In genomic region chr5:40479939-40480338, GRCh38 we compare ENCODE assay signal across 24 cellular contexts.
DNase-seq lines count a peak whose midpoint lies in the region; ATAC-seq lines count a peak whose summit lies in the region.
"Had no signal": no experiment of that assay in that cellular context is flagged by ENCODE, and none has a peak within 500 bp of the region (broad histone marks: within the 10 kb centered on the region; RNA-seq: fewer than 3 reads in every experiment).

No MANE protein-coding gene starts in this region.

- POLR2A ChIA-PET in activated CD4-positive, alpha-beta T cell treated with anti-CD3 and anti-CD28 coated beads, Interleukin-2, amount 10 ng/mL, durations not matched to agents 7 days and 5 days (lab: Charles Lee) = no interaction called here

- DNase-seq in activated CD4-positive, alpha-beta T cell treated with anti-CD3 and anti-CD28 coated beads for 48 hours = peak; percentile 32
- no peak for DNase-seq in activated CD4-positive, alpha-beta T cell treated with anti-CD3 and anti-CD28 coated beads, Interleukin-2, amount 10 ng/mL, durations not matched to agents 7 days and 5 days
- DNase-seq in stimulated activated naive CD4-positive, alpha-beta T cell treated with Interleukin-2 at 50 U/mL for 16 hours (lab: John Stamatoyannopoulos, UW) = peak; percentile 12
- no peak for DNase-seq in stimulated activated naive CD4-positive, alpha-beta T cell (lab: John Stamatoyannopoulos, UW)
- peak; percentile 27 for DNase-seq in activated naive CD8-positive, alpha-beta T cell treated with anti-CD3 and anti-CD28 coated beads, Interleukin-2, amount 50 U/mL, for 24 hours
- DNase-seq in GM03348 (ENCODE audit: low spot score) = no peak
- DNase-seq: AML-193; cortex of kidney; kidney; midbrain; naive thymus-derived CD4-positive, alpha-beta T cell; NCI-H1417; NCI-H2029 treated with DMSO at 0.1 percent for 48 hours; NCI-H69; SHP77; stomach; T-helper 9 cell; tibial artery had no signal

- no peaks in the 10 kb centered on the region for H3K27me3 Mint-ChIP-seq in activated CD4-positive, alpha-beta T cell treated with anti-CD3 and anti-CD28 coated beads, Interleukin-2, amount 10 ng/mL, durations not matched to agents 7 days and 5 days
- H3K27me3 Mint-ChIP-seq in activated naive CD8-positive, alpha-beta T cell treated with anti-CD3 and anti-CD28 coated beads, Interleukin-2, amount 50 U/mL, for 24 hours = no peaks in the 10 kb centered on the region
- H3K27me3 Mint-ChIP-seq: CD4-positive, alpha-beta memory T cell; naive thymus-derived CD4-positive, alpha-beta T cell had no signal

- CTCF ChIA-PET in activated CD4-positive, alpha-beta T cell treated with anti-CD3 and anti-CD28 coated beads, Interleukin-2, amount 10 ng/mL, durations not matched to agents 7 days and 5 days (lab: Charles Lee) = interaction anchor here (1.0 to 1.9 kb wide), 5 partner anchors 11 to 197 kb away, joined by 3 to 4 read pairs (median 3); no protein-coding TSS in a partner anchor

- peak; percentile 80 for ATAC-seq in activated naive CD8-positive, alpha-beta T cell treated with anti-CD3 and anti-CD28 coated beads, Interleukin-2, amount 50 U/mL, for 24 hours
- ATAC-seq in GM21717 (IDR thresholded peaks at IDR 0.05; ENCODE audit: unreplicated experiment) (no peak), GM18868 (IDR thresholded peaks at IDR 0.05; ENCODE audit: unreplicated experiment) (no peak)
- ATAC-seq: GM23338, Panc1 had no signal

- H3K36me3 Mint-ChIP-seq in activated CD4-positive, alpha-beta T cell treated with anti-CD3 and anti-CD28 coated beads, Interleukin-2, amount 10 ng/mL, durations not matched to agents 7 days and 5 days (ENCODE audit: low read depth) = peaks cover 4% of the 10 kb centered on the region
- H3K36me3 Mint-ChIP-seq in activated naive CD8-positive, alpha-beta T cell treated with anti-CD3 and anti-CD28 coated beads, Interleukin-2, amount 50 U/mL, for 24 hours (ENCODE audit: low read depth) = no peaks in the 10 kb centered on the region
- H3K36me3 Mint-ChIP-seq: CD4-positive, alpha-beta memory T cell had no signal

- H3K4me1 Mint-ChIP-seq in activated CD4-positive, alpha-beta T cell treated with anti-CD3 and anti-CD28 coated beads, Interleukin-2, amount 10 ng/mL, durations not matched to agents 7 days and 5 days = peaks cover 35% of the 10 kb centered on the region
- H3K4me1 Mint-ChIP-seq in activated naive CD8-positive, alpha-beta T cell treated with anti-CD3 and anti-CD28 coated beads, Interleukin-2, amount 50 U/mL, for 24 hours = peaks cover 75% of the 10 kb centered on the region
- H3K4me1 Mint-ChIP-seq: GM23338 had no signal

- no peak overlapping the region for H3K4me3 Mint-ChIP-seq in activated CD4-positive, alpha-beta T cell treated with anti-CD3 and anti-CD28 coated beads, Interleukin-2, amount 10 ng/mL, durations not matched to agents 7 days and 5 days
- peak overlapping the region; percentile 54 for H3K4me3 Mint-ChIP-seq in activated naive CD8-positive, alpha-beta T cell treated with anti-CD3 and anti-CD28 coated beads, Interleukin-2, amount 50 U/mL, for 24 hours
- H3K4me3 Mint-ChIP-seq: CD4-positive, alpha-beta memory T cell; GM23338; HFFc6; naive thymus-derived CD4-positive, alpha-beta T cell had no signal

- peaks cover 11% of the 10 kb centered on the region for H3K9me3 Mint-ChIP-seq in activated CD4-positive, alpha-beta T cell treated with anti-CD3 and anti-CD28 coated beads, Interleukin-2, amount 10 ng/mL, durations not matched to agents 7 days and 5 days
- H3K9me3 Mint-ChIP-seq in activated naive CD8-positive, alpha-beta T cell treated with anti-CD3 and anti-CD28 coated beads, Interleukin-2, amount 50 U/mL, for 24 hours = no peaks in the 10 kb centered on the region
- H3K9me3 Mint-ChIP-seq: CD4-positive, alpha-beta memory T cell; GM23338; HFFc6 had no signal

- H3K27ac Mint-ChIP-seq in activated CD4-positive, alpha-beta T cell treated with anti-CD3 and anti-CD28 coated beads, Interleukin-2, amount 10 ng/mL, durations not matched to agents 7 days and 5 days = no peak overlapping the region
- peak overlapping the region; percentile 93 for H3K27ac Mint-ChIP-seq in activated naive CD8-positive, alpha-beta T cell treated with anti-CD3 and anti-CD28 coated beads, Interleukin-2, amount 50 U/mL, for 24 hours
- H3K27ac Mint-ChIP-seq: GM23338; naive thymus-derived CD4-positive, alpha-beta T cell had no signal

Comparison
In these comparisons a context has a peak if more than half of its experiments do, and no peak if none do; other contexts are left out.
1. DNase-seq: peak in activated CD4-positive, alpha-beta T cell treated with anti-CD3 and anti-CD28 coated beads for 48 hours (single experiment), stimulated activated naive CD4-positive, alpha-beta T cell treated with Interleukin-2 at 50 U/mL for 16 hours (single experiment) and activated naive CD8-positive, alpha-beta T cell treated with anti-CD3 and anti-CD28 coated beads, Interleukin-2, amount 50 U/mL, for 24 hours (single experiment); none in activated CD4-positive, alpha-beta T cell treated with anti-CD3 and anti-CD28 coated beads, Interleukin-2, amount 10 ng/mL, durations not matched to agents 7 days and 5 days (single experiment), stimulated activated naive CD4-positive, alpha-beta T cell (0 of 6) and GM03348 (single experiment).